ENCODE assay signal across 8 cellular contexts in genomic region chr13:49584771-49585182, GRCh38. TPM values are rescaled to one million over a fixed set of nuclear protein-coding genes. Genes with fewer than 3 reads are reported as not detected.
DNase-seq lines count a peak whose midpoint lies in the region; ATAC-seq and TF ChIP-seq lines count a peak whose summit lies in the region.

No MANE protein-coding gene starts in this region.

- in situ Hi-C loops in GM13976 (cut with MboI; ENCODE audit: low sequenced_read_pairs, unreplicated experiment), result no loop called here

- no peaks in the 10 kb centered on the region for H3K27me3 Mint-ChIP-seq in activated CD4-positive, alpha-beta T cell treated with anti-CD3 and anti-CD28 coated beads, Interleukin-2, amount 10 ng/mL, durations not matched to agents 7 days and 5 days
- H3K27me3 Mint-ChIP-seq in naive thymus-derived CD4-positive, alpha-beta T cell, result peaks cover 0 to 3% (median 0%) of the 10 kb centered on the region in 5 donors

- intact Hi-C loops in naive thymus-derived CD4-positive, alpha-beta T cell (cut with micrococcal nuclease), result loop anchor here (1.0 to 10.0 kb wide), 11 partner anchors 23 to 1280 kb away; partner anchors contain the start of genes CAB39L (in 2 of the 2), FNDC3A (in 2 of the 2), KPNA3 (in 2 of the 2) and SETDB2 (in 2 of the 2)

- H3K27ac Mint-ChIP-seq in activated CD4-positive, alpha-beta T cell treated with anti-CD3 and anti-CD28 coated beads, Interleukin-2, amount 10 ng/mL, durations not matched to agents 7 days and 5 days, result peak overlapping the region; percentile 84
- peak overlapping the region; percentile 83 to 96 (median 94) for H3K27ac Mint-ChIP-seq in naive thymus-derived CD4-positive, alpha-beta T cell

- H3K27me3 ChIP-seq in RWPE2 (ENCODE audit: insufficient read depth, poor library complexity, severe bottlenecking), result no peaks in the 10 kb centered on the region
- no peaks in the 10 kb centered on the region for H3K27me3 ChIP-seq in naive thymus-derived CD4-positive, alpha-beta T cell (ENCODE audit: control insufficient read depth in 2 of 2, insufficient read depth in 2 of 2, low read length in 2 of 2)

- H3K4me3 ChIP-seq in RWPE2 (ENCODE audit: severe bottlenecking), result peak overlapping the region; percentile 59
- H3K4me3 ChIP-seq in naive thymus-derived CD4-positive, alpha-beta T cell (ENCODE audit: low read length), result peak overlapping the region; percentile 56

- POLR2A ChIA-PET in activated CD4-positive, alpha-beta T cell treated with anti-CD3 and anti-CD28 coated beads, Interleukin-2, amount 10 ng/mL, durations not matched to agents 7 days and 5 days (lab: Charles Lee), result no interaction called here
- POLR2A ChIA-PET in naive thymus-derived CD4-positive, alpha-beta T cell (lab: Charles Lee), result interaction anchor here (0.8 to 2.7 kb wide), 7 partner anchors 15 to 141 kb away, joined by 3 to 15 read pairs (median 5); partner anchors contain the start of genes ARL11, CAB39L, PHF11 and SETDB2

- H3K27ac ChIP-seq in RWPE2 (ENCODE audit: poor library complexity, severe bottlenecking), result peak overlapping the region; percentile 68
- H3K27ac ChIP-seq in epithelial cell of prostate, result peak overlapping the region; percentile 93
- H3K27ac ChIP-seq in naive thymus-derived CD4-positive, alpha-beta T cell (ENCODE audit: low read depth, low read length), result peak overlapping the region; percentile 82

- H3K9me3 Mint-ChIP-seq in activated CD4-positive, alpha-beta T cell treated with anti-CD3 and anti-CD28 coated beads, Interleukin-2, amount 10 ng/mL, durations not matched to agents 7 days and 5 days, result no peaks in the 10 kb centered on the region
- H3K9me3 Mint-ChIP-seq in naive thymus-derived CD4-positive, alpha-beta T cell, result no peaks in the 10 kb centered on the region

- ATAC-seq in HG02885 (IDR thresholded peaks at IDR 0.05; ENCODE audit: poor library complexity, unreplicated experiment), result peak; percentile 13
- ATAC-seq in RWPE2 (ENCODE audit: low read depth), result peak; percentile 4; the same call in 1 of the 3 replicates
- ATAC-seq in naive thymus-derived CD4-positive, alpha-beta T cell, result peak; percentile 10

- CTCF ChIA-PET in activated CD4-positive, alpha-beta T cell treated with anti-CD3 and anti-CD28 coated beads, Interleukin-2, amount 10 ng/mL, durations not matched to agents 7 days and 5 days (lab: Charles Lee), result interaction anchor here (2.3 kb wide), 1 partner anchor 22 kb away, joined by 5 read pairs; no protein-coding TSS in a partner anchor
- CTCF ChIA-PET in naive thymus-derived CD4-positive, alpha-beta T cell (lab: Charles Lee), result interaction anchor here (0.6 kb wide), 1 partner anchor 1183 kb away, joined by 3 read pairs; no protein-coding TSS in a partner anchor

- H3K9me3 ChIP-seq in RWPE2 (ENCODE audit: severe bottlenecking), result no peaks in the 10 kb centered on the region
- H3K9me3 ChIP-seq in naive thymus-derived CD4-positive, alpha-beta T cell (ENCODE audit: control insufficient read depth in 2 of 3, low read length in 3 of 3), result no peaks in the 10 kb centered on the region

- TF ChIP-seq CTCF in RWPE2 (IDR thresholded peaks at IDR 0.05; ENCODE audit: poor library complexity, severe bottlenecking) (no peak), GM13976 (IDR thresholded peaks at IDR 0.05; ENCODE audit: borderline replicate concordance, control extremely low read depth, extremely low read depth, insufficient read depth, missing control alignments) (no peak)

- H3K36me3 Mint-ChIP-seq in activated CD4-positive, alpha-beta T cell treated with anti-CD3 and anti-CD28 coated beads, Interleukin-2, amount 10 ng/mL, durations not matched to agents 7 days and 5 days (ENCODE audit: low read depth), result peaks cover 16% of the 10 kb centered on the region
- peaks cover 2 to 27% (median 7%) of the 10 kb centered on the region in 5 donors for H3K36me3 Mint-ChIP-seq in naive thymus-derived CD4-positive, alpha-beta T cell

- H3K4me3 Mint-ChIP-seq in activated CD4-positive, alpha-beta T cell treated with anti-CD3 and anti-CD28 coated beads, Interleukin-2, amount 10 ng/mL, durations not matched to agents 7 days and 5 days, result peak overlapping the region; percentile 83
- H3K4me3 Mint-ChIP-seq in naive thymus-derived CD4-positive, alpha-beta T cell, result peak overlapping the region; percentile 83 to 100 (median 92)

- H3K4me1 Mint-ChIP-seq in activated CD4-positive, alpha-beta T cell treated with anti-CD3 and anti-CD28 coated beads, Interleukin-2, amount 10 ng/mL, durations not matched to agents 7 days and 5 days, result peaks cover 39% of the 10 kb centered on the region
- peaks cover 33 to 53% (median 50%) of the 10 kb centered on the region in 7 donors for H3K4me1 Mint-ChIP-seq in naive thymus-derived CD4-positive, alpha-beta T cell

- no peak for DNase-seq in activated CD4-positive, alpha-beta T cell treated with anti-CD3 and anti-CD28 coated beads, Interleukin-2, amount 10 ng/mL, durations not matched to agents 7 days and 5 days
- DNase-seq in activated CD4-positive, alpha-beta T cell treated with anti-CD3 and anti-CD28 coated beads for 48 hours, result no peak
- DNase-seq in RWPE2 (ENCODE audit: low spot score) (no peak), epithelial cell of prostate (ENCODE audit: low read depth, low spot score) (no peak), NCI-H2029 treated with DMSO at 0.1 percent for 48 hours (lab: John Stamatoyannopoulos, UW) (no peak), GM13976 (ENCODE audit: low spot score) (no peak)
- DNase-seq in naive thymus-derived CD4-positive, alpha-beta T cell, result peak in 2 of 9 donors; percentile 15 to 18

- peaks cover 27% of the 10 kb centered on the region for H3K4me1 ChIP-seq in RWPE2 (ENCODE audit: insufficient read depth, poor library complexity, severe bottlenecking)
- H3K4me1 ChIP-seq in naive thymus-derived CD4-positive, alpha-beta T cell (ENCODE audit: control insufficient read depth in 2 of 2, insufficient read depth in 2 of 2, low read length in 2 of 2), result peaks cover 10 to 16% of the 10 kb centered on the region in 2 donors

- peaks cover 6% of the 10 kb centered on the region; the same call in 1 of the 2 replicates for H3K36me3 ChIP-seq in RWPE2 (ENCODE audit: low read depth)
- H3K36me3 ChIP-seq in naive thymus-derived CD4-positive, alpha-beta T cell (ENCODE audit: control insufficient read depth in 2 of 3, insufficient read depth in 3 of 3, low read length in 3 of 3), result peaks cover 0 to 10% (median 0%) of the 10 kb centered on the region in 3 experiments

RNA-seq across cellular contexts. Expression of gene RCBTB1, which starts 0.6 kb away (rescaled TPM):
- 10 to 100 TPM; 18.1 to 20.0 TPM for total RNA-seq in activated CD4-positive, alpha-beta T cell treated with anti-CD3 and anti-CD28 coated beads, Interleukin-2, amount 10 ng/mL, durations not matched to agents 7 days and 5 days
- 10 to 100 TPM; 16.3 to 22.2 (median 20.4) TPM for total RNA-seq in naive thymus-derived CD4-positive, alpha-beta T cell
- polyA plus RNA-seq in naive thymus-derived CD4-positive, alpha-beta T cell, result 10 to 100 TPM in 1 of 2 donors, 1 to 10 TPM in 1; 8.1 to 12.9 TPM

RNA-seq across cellular contexts. Expression of gene ARL11, which starts 43.5 kb away (rescaled TPM):
- 1 to 10 TPM; 2.1 to 2.3 TPM for total RNA-seq in activated CD4-positive, alpha-beta T cell treated with anti-CD3 and anti-CD28 coated beads, Interleukin-2, amount 10 ng/mL, durations not matched to agents 7 days and 5 days
- total RNA-seq in naive thymus-derived CD4-positive, alpha-beta T cell, result 1 to 10 TPM in 2 of 5 experiments, under 1 TPM in 3; 0.48 to 3.4 (median 0.95) TPM
- polyA plus RNA-seq in naive thymus-derived CD4-positive, alpha-beta T cell, result under 1 TPM; 0.30 to 0.38 TPM
